1 cellular context compared by ENCODE assay signal in the genomic region with DNA sequence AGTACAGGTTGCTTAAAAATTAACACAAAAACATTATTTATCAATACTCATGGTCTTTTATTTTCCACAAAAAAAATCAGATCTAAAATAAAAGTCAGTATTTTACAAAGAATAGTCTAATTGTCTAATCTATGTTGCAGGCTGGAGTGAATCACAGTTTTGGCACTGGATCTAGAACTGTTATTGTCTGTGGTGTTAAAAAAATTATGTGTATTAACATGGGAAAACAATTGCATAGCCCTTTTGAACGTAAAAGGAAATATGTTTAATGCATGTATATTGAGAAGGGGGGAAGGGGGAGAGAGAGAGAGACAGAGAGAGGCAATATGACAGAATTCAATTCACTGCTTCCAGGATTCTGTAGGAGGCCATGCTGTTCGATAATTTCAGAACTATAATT.
TF ChIP-seq lines count a peak whose summit lies in the region.

No MANE protein-coding gene starts in this region.

TF ChIP-seq in SK-N-SH, 30 proteins besides CTCF, POLR2A, EP300 and RAD21 (continued from another document):
- TF ChIP-seq, protein P1, sequence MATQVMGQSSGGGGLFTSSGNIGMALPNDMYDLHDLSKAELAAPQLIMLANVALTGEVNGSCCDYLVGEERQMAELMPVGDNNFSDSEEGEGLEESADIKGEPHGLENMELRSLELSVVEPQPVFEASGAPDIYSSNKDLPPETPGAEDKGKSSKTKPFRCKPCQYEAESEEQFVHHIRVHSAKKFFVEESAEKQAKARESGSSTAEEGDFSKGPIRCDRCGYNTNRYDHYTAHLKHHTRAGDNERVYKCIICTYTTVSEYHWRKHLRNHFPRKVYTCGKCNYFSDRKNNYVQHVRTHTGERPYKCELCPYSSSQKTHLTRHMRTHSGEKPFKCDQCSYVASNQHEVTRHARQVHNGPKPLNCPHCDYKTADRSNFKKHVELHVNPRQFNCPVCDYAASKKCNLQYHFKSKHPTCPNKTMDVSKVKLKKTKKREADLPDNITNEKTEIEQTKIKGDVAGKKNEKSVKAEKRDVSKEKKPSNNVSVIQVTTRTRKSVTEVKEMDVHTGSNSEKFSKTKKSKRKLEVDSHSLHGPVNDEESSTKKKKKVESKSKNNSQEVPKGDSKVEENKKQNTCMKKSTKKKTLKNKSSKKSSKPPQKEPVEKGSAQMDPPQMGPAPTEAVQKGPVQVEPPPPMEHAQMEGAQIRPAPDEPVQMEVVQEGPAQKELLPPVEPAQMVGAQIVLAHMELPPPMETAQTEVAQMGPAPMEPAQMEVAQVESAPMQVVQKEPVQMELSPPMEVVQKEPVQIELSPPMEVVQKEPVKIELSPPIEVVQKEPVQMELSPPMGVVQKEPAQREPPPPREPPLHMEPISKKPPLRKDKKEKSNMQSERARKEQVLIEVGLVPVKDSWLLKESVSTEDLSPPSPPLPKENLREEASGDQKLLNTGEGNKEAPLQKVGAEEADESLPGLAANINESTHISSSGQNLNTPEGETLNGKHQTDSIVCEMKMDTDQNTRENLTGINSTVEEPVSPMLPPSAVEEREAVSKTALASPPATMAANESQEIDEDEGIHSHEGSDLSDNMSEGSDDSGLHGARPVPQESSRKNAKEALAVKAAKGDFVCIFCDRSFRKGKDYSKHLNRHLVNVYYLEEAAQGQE (IDR thresholded peaks at IDR 0.05; ENCODE audit: low read depth, low read length) = no peak
- TF ChIP-seq CHD2 (IDR thresholded peaks at IDR 0.05; ENCODE audit: low read length, partially characterized antibody) = no peak
- TF ChIP-seq EZH2phosphoT487 (IDR thresholded peaks at IDR 0.05; ENCODE audit: borderline replicate concordance, low read depth) = no peak
- TF ChIP-seq, protein P2, sequence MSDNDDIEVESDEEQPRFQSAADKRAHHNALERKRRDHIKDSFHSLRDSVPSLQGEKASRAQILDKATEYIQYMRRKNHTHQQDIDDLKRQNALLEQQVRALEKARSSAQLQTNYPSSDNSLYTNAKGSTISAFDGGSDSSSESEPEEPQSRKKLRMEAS (IDR thresholded peaks at IDR 0.05; ENCODE audit: low read depth) = no peak
- TF ChIP-seq SMC3 (IDR thresholded peaks at IDR 0.05; ENCODE audit: low read depth, low read length) = no peak
- no peak for TF ChIP-seq TAF1 (IDR thresholded peaks at IDR 0.05; ENCODE audit: borderline replicate concordance, low read depth, low read length)
- TF ChIP-seq FOSL2 (IDR thresholded peaks at IDR 0.05; ENCODE audit: borderline replicate concordance, low read depth) = no peak
- no peak for TF ChIP-seq JUND (IDR thresholded peaks at IDR 0.05)
- TF ChIP-seq FOXM1 (IDR thresholded peaks at IDR 0.05; ENCODE audit: low read depth) = no peak
